ENCODE assay signal across 2 cellular contexts in the genomic region with DNA sequence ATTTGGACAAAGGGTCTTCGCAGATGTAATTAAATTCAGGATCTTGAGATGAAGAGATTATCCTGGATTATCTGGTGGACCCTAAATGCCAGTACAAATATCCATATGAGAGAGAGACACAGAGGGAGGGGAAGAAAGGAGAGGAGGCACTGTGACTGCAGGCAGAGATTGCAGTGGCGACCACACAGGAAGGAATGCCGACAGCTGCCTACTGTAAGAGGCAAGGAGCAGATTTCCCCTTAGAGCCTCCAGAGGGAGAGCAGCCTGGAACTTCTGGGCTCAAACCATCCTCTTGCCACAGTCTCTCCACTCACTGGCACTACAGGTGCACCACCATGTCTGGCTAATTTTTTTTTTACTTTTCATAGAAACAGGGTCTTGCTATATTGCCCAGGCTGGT.
TF ChIP-seq lines count a peak whose summit lies in the region.

No MANE protein-coding gene starts in this region.

TF ChIP-seq in IMR-90, 13 proteins besides CTCF, POLR2A, EP300 and RAD21:
- TF ChIP-seq SMC3 (IDR thresholded peaks at IDR 0.05; ENCODE audit: low read depth, low read length) (no peak), CEBPB (IDR thresholded peaks at IDR 0.05; ENCODE audit: low read depth, low read length) (no peak), BHLHE40 (IDR thresholded peaks at IDR 0.05; ENCODE audit: low read depth, low read length) (no peak), ELK1 (IDR thresholded peaks at IDR 0.05; ENCODE audit: borderline replicate concordance, low read depth, low read length) (no peak), MAZ (IDR thresholded peaks at IDR 0.05; ENCODE audit: borderline replicate concordance, low read depth, low read length) (no peak), RFX5 (IDR thresholded peaks at IDR 0.05; ENCODE audit: low read depth, low read length) (no peak), MXI1 (IDR thresholded peaks at IDR 0.05; ENCODE audit: borderline replicate concordance, low read depth, low read length) (no peak), FOS (IDR thresholded peaks at IDR 0.05; ENCODE audit: low read depth, low read length) (no peak), NFE2L2 (IDR thresholded peaks at IDR 0.05; ENCODE audit: low read depth, low read length) (no peak), CHD1 (IDR thresholded peaks at IDR 0.05; ENCODE audit: low read depth, low read length) (no peak), RCOR1 (IDR thresholded peaks at IDR 0.05; ENCODE audit: insufficient replicate concordance, low read length) (no peak), MAFK (IDR thresholded peaks at IDR 0.05; ENCODE audit: low read depth, low read length) (no peak)
- TF ChIP-seq, protein P1, sequence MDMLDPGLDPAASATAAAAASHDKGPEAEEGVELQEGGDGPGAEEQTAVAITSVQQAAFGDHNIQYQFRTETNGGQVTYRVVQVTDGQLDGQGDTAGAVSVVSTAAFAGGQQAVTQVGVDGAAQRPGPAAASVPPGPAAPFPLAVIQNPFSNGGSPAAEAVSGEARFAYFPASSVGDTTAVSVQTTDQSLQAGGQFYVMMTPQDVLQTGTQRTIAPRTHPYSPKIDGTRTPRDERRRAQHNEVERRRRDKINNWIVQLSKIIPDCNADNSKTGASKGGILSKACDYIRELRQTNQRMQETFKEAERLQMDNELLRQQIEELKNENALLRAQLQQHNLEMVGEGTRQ (IDR thresholded peaks at IDR 0.05; ENCODE audit: low read depth, low read length), result no peak

TF ChIP-seq in WTC11, 78 proteins besides CTCF, POLR2A, EP300 and RAD21:
- TF ChIP-seq ATF1 (CRISPR knock-in tag; IDR thresholded peaks at IDR 0.05), result no peak
- TF ChIP-seq NFE2L1 (CRISPR knock-in tag; IDR thresholded peaks at IDR 0.05), result no peak
- TF ChIP-seq, protein P2, sequence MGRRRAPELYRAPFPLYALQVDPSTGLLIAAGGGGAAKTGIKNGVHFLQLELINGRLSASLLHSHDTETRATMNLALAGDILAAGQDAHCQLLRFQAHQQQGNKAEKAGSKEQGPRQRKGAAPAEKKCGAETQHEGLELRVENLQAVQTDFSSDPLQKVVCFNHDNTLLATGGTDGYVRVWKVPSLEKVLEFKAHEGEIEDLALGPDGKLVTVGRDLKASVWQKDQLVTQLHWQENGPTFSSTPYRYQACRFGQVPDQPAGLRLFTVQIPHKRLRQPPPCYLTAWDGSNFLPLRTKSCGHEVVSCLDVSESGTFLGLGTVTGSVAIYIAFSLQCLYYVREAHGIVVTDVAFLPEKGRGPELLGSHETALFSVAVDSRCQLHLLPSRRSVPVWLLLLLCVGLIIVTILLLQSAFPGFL (CRISPR knock-in tag; IDR thresholded peaks at IDR 0.05; ENCODE audit: borderline replicate concordance), result no peak
- TF ChIP-seq, protein P3, sequence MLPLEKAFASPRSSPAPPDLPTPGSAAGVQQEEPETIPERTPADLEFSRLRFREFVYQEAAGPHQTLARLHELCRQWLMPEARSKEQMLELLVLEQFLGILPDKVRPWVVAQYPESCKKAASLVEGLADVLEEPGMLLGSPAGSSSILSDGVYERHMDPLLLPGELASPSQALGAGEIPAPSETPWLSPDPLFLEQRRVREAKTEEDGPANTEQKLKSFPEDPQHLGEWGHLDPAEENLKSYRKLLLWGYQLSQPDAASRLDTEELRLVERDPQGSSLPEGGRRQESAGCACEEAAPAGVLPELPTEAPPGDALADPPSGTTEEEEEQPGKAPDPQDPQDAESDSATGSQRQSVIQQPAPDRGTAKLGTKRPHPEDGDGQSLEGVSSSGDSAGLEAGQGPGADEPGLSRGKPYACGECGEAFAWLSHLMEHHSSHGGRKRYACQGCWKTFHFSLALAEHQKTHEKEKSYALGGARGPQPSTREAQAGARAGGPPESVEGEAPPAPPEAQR (CRISPR knock-in tag; IDR thresholded peaks at IDR 0.05), result no peak
- TF ChIP-seq, protein P4, sequence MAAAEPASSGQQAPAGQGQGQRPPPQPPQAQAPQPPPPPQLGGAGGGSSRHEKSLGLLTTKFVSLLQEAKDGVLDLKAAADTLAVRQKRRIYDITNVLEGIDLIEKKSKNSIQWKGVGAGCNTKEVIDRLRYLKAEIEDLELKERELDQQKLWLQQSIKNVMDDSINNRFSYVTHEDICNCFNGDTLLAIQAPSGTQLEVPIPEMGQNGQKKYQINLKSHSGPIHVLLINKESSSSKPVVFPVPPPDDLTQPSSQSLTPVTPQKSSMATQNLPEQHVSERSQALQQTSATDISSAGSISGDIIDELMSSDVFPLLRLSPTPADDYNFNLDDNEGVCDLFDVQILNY (CRISPR knock-in tag; IDR thresholded peaks at IDR 0.05), result no peak
- TF ChIP-seq ETV6 (CRISPR knock-in tag; IDR thresholded peaks at IDR 0.05), result no peak
- TF ChIP-seq EMX1 (CRISPR knock-in tag; IDR thresholded peaks at IDR 0.05), result no peak
- TF ChIP-seq, protein P1 (CRISPR knock-in tag; IDR thresholded peaks at IDR 0.05), result no peak
- TF ChIP-seq, protein P5, sequence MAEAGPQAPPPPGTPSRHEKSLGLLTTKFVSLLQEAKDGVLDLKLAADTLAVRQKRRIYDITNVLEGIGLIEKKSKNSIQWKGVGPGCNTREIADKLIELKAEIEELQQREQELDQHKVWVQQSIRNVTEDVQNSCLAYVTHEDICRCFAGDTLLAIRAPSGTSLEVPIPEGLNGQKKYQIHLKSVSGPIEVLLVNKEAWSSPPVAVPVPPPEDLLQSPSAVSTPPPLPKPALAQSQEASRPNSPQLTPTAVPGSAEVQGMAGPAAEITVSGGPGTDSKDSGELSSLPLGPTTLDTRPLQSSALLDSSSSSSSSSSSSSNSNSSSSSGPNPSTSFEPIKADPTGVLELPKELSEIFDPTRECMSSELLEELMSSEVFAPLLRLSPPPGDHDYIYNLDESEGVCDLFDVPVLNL (CRISPR knock-in tag; IDR thresholded peaks at IDR 0.05; ENCODE audit: borderline replicate concordance, low read depth), result no peak
- TF ChIP-seq SMAD3 (CRISPR knock-in tag; IDR thresholded peaks at IDR 0.05; ENCODE audit: borderline replicate concordance), result no peak
- no peak for TF ChIP-seq ZNF138 (CRISPR knock-in tag; conservative IDR thresholded peaks at IDR 0.05)
- no peak for TF ChIP-seq FOXJ3 (CRISPR knock-in tag; IDR thresholded peaks at IDR 0.05; ENCODE audit: borderline replicate concordance)
- no peak for TF ChIP-seq ZNF423 (CRISPR knock-in tag; IDR thresholded peaks at IDR 0.05)
- TF ChIP-seq, protein P6, sequence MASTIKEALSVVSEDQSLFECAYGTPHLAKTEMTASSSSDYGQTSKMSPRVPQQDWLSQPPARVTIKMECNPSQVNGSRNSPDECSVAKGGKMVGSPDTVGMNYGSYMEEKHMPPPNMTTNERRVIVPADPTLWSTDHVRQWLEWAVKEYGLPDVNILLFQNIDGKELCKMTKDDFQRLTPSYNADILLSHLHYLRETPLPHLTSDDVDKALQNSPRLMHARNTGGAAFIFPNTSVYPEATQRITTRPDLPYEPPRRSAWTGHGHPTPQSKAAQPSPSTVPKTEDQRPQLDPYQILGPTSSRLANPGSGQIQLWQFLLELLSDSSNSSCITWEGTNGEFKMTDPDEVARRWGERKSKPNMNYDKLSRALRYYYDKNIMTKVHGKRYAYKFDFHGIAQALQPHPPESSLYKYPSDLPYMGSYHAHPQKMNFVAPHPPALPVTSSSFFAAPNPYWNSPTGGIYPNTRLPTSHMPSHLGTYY (CRISPR knock-in tag; IDR thresholded peaks at IDR 0.05), result no peak
TF ChIP-seq in WTC11: peak in this region for 0.
